13 cellular contexts compared by ENCODE assay signal in the genomic region with DNA sequence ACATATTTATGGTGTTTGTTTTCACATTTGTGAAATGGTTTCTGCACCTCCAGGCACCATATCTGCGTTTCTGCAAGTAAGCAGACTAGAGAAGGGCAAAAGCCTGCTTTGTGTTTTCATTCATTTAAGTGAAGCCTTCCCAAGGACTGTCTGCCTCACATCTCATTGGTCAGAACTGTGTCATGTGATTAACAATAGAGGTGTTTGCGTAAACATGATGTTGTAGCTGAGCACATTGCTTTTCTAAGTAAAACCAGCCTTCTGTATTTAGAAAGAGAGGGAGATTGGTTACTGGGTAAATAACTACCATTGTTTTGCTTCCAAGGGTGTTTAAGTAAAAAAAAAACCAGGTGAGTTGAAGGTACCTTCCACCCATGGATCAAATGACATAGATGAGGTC. TPM values are rescaled to one million over a fixed set of nuclear protein-coding genes. Genes with fewer than 3 reads are reported as not detected.
DNase-seq lines count a peak whose midpoint lies in the region; ATAC-seq, FAIRE-seq and TF ChIP-seq lines count a peak whose summit lies in the region.
"Had no signal": no experiment of that assay in that cellular context is flagged by ENCODE, and none has a peak within 500 bp of the region (broad histone marks: within the 10 kb centered on the region; RNA-seq: fewer than 3 reads in every experiment).

No MANE protein-coding gene starts in this region.

- POLR2A ChIA-PET in CD4-positive, alpha-beta T cell (lab: Charles Lee): interaction anchor here (1.2 kb wide), 1 partner anchor 592 kb away, joined by 3 read pairs; no protein-coding TSS in a partner anchor
- POLR2A ChIA-PET in activated CD4-positive, alpha-beta memory T cell treated with anti-CD3 and anti-CD28 coated beads, Interleukin-2, amount 10 ng/mL, durations not matched to agents 7 days and 5 days (lab: Charles Lee): no interaction called here

- H3K4me3 ChIP-seq in right lobe of liver: no peak overlapping the region
- H3K4me3 ChIP-seq: psoas muscle, tibial nerve had no signal

- no peaks in the 10 kb centered on the region for H3K9me3 ChIP-seq in CD4-positive, alpha-beta T cell (ENCODE audit: control insufficient read depth, low read length)
- no peaks in the 10 kb centered on the region for H3K9me3 ChIP-seq in right lobe of liver
- H3K9me3 ChIP-seq: psoas muscle had no signal

- H3K4me3 Mint-ChIP-seq in CD4-positive, alpha-beta T cell: no peak overlapping the region
- H3K4me3 Mint-ChIP-seq in activated CD4-positive, alpha-beta memory T cell treated with anti-CD3 and anti-CD28 coated beads, Interleukin-2, amount 10 ng/mL, durations not matched to agents 7 days and 5 days: no peak overlapping the region
- H3K4me3 Mint-ChIP-seq in stimulated activated naive B cell treated with anti-CD40 and anti-IgM and Interleukin-4, amounts not matched to agents 10 μg/mL and 1 μg/mL and 100 μg/mL, for 72 hours: no peak overlapping the region

- CTCF ChIA-PET in CD4-positive, alpha-beta T cell (lab: Charles Lee): no interaction called here
- CTCF ChIA-PET in activated CD4-positive, alpha-beta memory T cell treated with anti-CD3 and anti-CD28 coated beads, Interleukin-2, amount 10 ng/mL, durations not matched to agents 7 days and 5 days (lab: Charles Lee): no interaction called here

- DNase-seq in CD4-positive, alpha-beta T cell: no peak
- peak; percentile 73 for DNase-seq in NCI-H1436 treated with DMSO at 0.1 percent for 48 hours (lab: John Stamatoyannopoulos, UW)
- DNase-seq in activated CD4-positive, alpha-beta memory T cell treated with anti-CD3 and anti-CD28 coated beads, Interleukin-2, amount 10 ng/mL, durations not matched to agents 7 days and 5 days: no peak
- DNase-seq in right lobe of liver: no peak
- DNase-seq in GM12891 (ENCODE audit: insufficient read length, low spot score): no peak
- no peak for DNase-seq in HuH-7.5 (ENCODE audit: low spot score)
- DNase-seq in stimulated activated naive B cell treated with anti-CD40 and anti-IgM and Interleukin-4, amounts not matched to agents 10 μg/mL and 1 μg/mL and 100 μg/mL, for 72 hours: no peak
- DNase-seq: AML-193, NCI-H1105 had no signal

- no peak for ATAC-seq in CD4-positive, alpha-beta T cell (ENCODE audit: poor library complexity)
- ATAC-seq in right lobe of liver (no peak), HG02870 (IDR thresholded peaks at IDR 0.05; ENCODE audit: unreplicated experiment) (no peak)
- no peak for ATAC-seq in stimulated activated naive B cell treated with anti-CD40 and anti-IgM and Interleukin-4, amounts not matched to agents 10 μg/mL and 1 μg/mL and 100 μg/mL, for 72 hours (replicated peaks)

- peak overlapping the region; percentile 78 for H3K27ac Mint-ChIP-seq in CD4-positive, alpha-beta T cell
- peak overlapping the region; percentile 79 for H3K27ac Mint-ChIP-seq in activated CD4-positive, alpha-beta memory T cell treated with anti-CD3 and anti-CD28 coated beads, Interleukin-2, amount 10 ng/mL, durations not matched to agents 7 days and 5 days
- no peak overlapping the region for H3K27ac Mint-ChIP-seq in stimulated activated naive B cell treated with anti-CD40 and anti-IgM and Interleukin-4, amounts not matched to agents 10 μg/mL and 1 μg/mL and 100 μg/mL, for 72 hours

- H3K4me1 ChIP-seq in right lobe of liver: peaks cover 0 to 13% (median 6%) of the 10 kb centered on the region in 4 donors

- H3K4me1 Mint-ChIP-seq in CD4-positive, alpha-beta T cell (ENCODE audit: low read depth): peaks cover 65% of the 10 kb centered on the region
- H3K4me1 Mint-ChIP-seq in activated CD4-positive, alpha-beta memory T cell treated with anti-CD3 and anti-CD28 coated beads, Interleukin-2, amount 10 ng/mL, durations not matched to agents 7 days and 5 days: peaks cover 23% of the 10 kb centered on the region
- peaks cover 10% of the 10 kb centered on the region in 2 donors for H3K4me1 Mint-ChIP-seq in stimulated activated naive B cell treated with anti-CD40 and anti-IgM and Interleukin-4, amounts not matched to agents 10 μg/mL and 1 μg/mL and 100 μg/mL, for 72 hours

- 95% methylated on average over 2 of the region's 2 CpGs for WGBS in right lobe of liver (ENCODE audit: insufficient coverage, low coverage, low lambda C conversion rate, missing lambda C conversion rate)

- TF ChIP-seq CTCF in CD4-positive, alpha-beta T cell (IDR thresholded peaks at IDR 0.05): no peak
- no peak for TF ChIP-seq CTCF in right lobe of liver (IDR thresholded peaks at IDR 0.05)

- intact Hi-C loops in CD4-positive, alpha-beta T cell (cut with DNase I, micrococcal nuclease): loop anchor here in 1 of 2 experiments (5.0 kb wide), 1 partner anchor 98 kb away; no protein-coding TSS in a partner anchor
- intact Hi-C loops in right lobe of liver (cut with DNase I): no loop called here

- H3K27me3 ChIP-seq in CD4-positive, alpha-beta T cell (ENCODE audit: control insufficient read depth, insufficient read depth, low read length): no peaks in the 10 kb centered on the region
- no peaks in the 10 kb centered on the region for H3K27me3 ChIP-seq in right lobe of liver
- H3K27me3 ChIP-seq: tibial nerve had no signal

- peaks cover 0 to 5% (median 2%) of the 10 kb centered on the region in 4 donors for H3K36me3 ChIP-seq in right lobe of liver

- H3K9me3 Mint-ChIP-seq in CD4-positive, alpha-beta T cell: peaks cover 2% of the 10 kb centered on the region
- no peaks in the 10 kb centered on the region for H3K9me3 Mint-ChIP-seq in activated CD4-positive, alpha-beta memory T cell treated with anti-CD3 and anti-CD28 coated beads, Interleukin-2, amount 10 ng/mL, durations not matched to agents 7 days and 5 days
- peaks cover 0 to 2% of the 10 kb centered on the region in 2 donors for H3K9me3 Mint-ChIP-seq in stimulated activated naive B cell treated with anti-CD40 and anti-IgM and Interleukin-4, amounts not matched to agents 10 μg/mL and 1 μg/mL and 100 μg/mL, for 72 hours
- H3K9me3 Mint-ChIP-seq: central memory CD8-positive, alpha-beta T cell had no signal

- H3K27me3 Mint-ChIP-seq in CD4-positive, alpha-beta T cell: no peaks in the 10 kb centered on the region
- H3K27me3 Mint-ChIP-seq in activated CD4-positive, alpha-beta memory T cell treated with anti-CD3 and anti-CD28 coated beads, Interleukin-2, amount 10 ng/mL, durations not matched to agents 7 days and 5 days: no peaks in the 10 kb centered on the region
- H3K27me3 Mint-ChIP-seq in stimulated activated naive B cell treated with anti-CD40 and anti-IgM and Interleukin-4, amounts not matched to agents 10 μg/mL and 1 μg/mL and 100 μg/mL, for 72 hours: no peaks in the 10 kb centered on the region
- H3K27me3 Mint-ChIP-seq: central memory CD8-positive, alpha-beta T cell had no signal

- TF ChIP-seq POLR2A in right lobe of liver (IDR thresholded peaks at IDR 0.05) (no peak), GM12891 (IDR thresholded peaks at IDR 0.05; ENCODE audit: low read depth, low read length) (no peak)

- peaks cover 3% of the 10 kb centered on the region for H3K36me3 Mint-ChIP-seq in CD4-positive, alpha-beta T cell (ENCODE audit: low read depth)
- no peaks in the 10 kb centered on the region for H3K36me3 Mint-ChIP-seq in activated CD4-positive, alpha-beta memory T cell treated with anti-CD3 and anti-CD28 coated beads, Interleukin-2, amount 10 ng/mL, durations not matched to agents 7 days and 5 days (ENCODE audit: low read depth)
- H3K36me3 Mint-ChIP-seq in stimulated activated naive B cell treated with anti-CD40 and anti-IgM and Interleukin-4, amounts not matched to agents 10 μg/mL and 1 μg/mL and 100 μg/mL, for 72 hours: no peaks in the 10 kb centered on the region

- no peak overlapping the region for H3K27ac ChIP-seq in CD4-positive, alpha-beta T cell (ENCODE audit: low read depth, low read length)
- H3K27ac ChIP-seq in right lobe of liver: peak overlapping the region in 2 of 3 donors; percentile 5 to 8

- FAIRE-seq in GM12891 (lab: Jason Lieb, UNC): no peak

TF ChIP-seq in GM12891, 5 proteins besides CTCF, POLR2A, EP300 and RAD21:
- no peak for TF ChIP-seq SPI1 (IDR thresholded peaks at IDR 0.05; ENCODE audit: low read depth, low read length)
- TF ChIP-seq TAF1 (IDR thresholded peaks at IDR 0.05; ENCODE audit: low read depth, low read length): no peak
- TF ChIP-seq PAX5 (IDR thresholded peaks at IDR 0.05; ENCODE audit: insufficient read depth, low read length, severe bottlenecking): no peak
- TF ChIP-seq POLR2AphosphoS5 (IDR thresholded peaks at IDR 0.05; ENCODE audit: low read depth, low read length): no peak
- TF ChIP-seq POU2F2 (IDR thresholded peaks at IDR 0.05; ENCODE audit: low read depth, low read length): no peak
TF ChIP-seq in GM12891: peak in this region for 0.

RNA-seq across cellular contexts. Expression of a gene that starts 39.7 kb away (rescaled TPM):
- under 1 TPM; 0.25 to 0.38 TPM for total RNA-seq in CD4-positive, alpha-beta T cell
- under 1 TPM; 0.20 to 0.35 TPM for total RNA-seq in activated CD4-positive, alpha-beta memory T cell treated with anti-CD3 and anti-CD28 coated beads, Interleukin-2, amount 10 ng/mL, durations not matched to agents 7 days and 5 days
- total RNA-seq in right lobe of liver: 10 to 100 TPM; 15.0 to 66.0 (median 39.5) TPM
- polyA plus RNA-seq in GM12891 (2012; ENCODE audit: low read depth, missing spikeins): 0.03 TPM

Comparison
In these comparisons a context has a peak if more than half of its experiments do, and no peak if none do; other contexts are left out.
1. RNA of a gene that starts 39.7 kb away (total RNA-seq): 15.0 to 66.0 TPM in right lobe of liver; 0.25 to 0.38 TPM in CD4-positive, alpha-beta T cell and 0.20 to 0.35 TPM in activated CD4-positive, alpha-beta memory T cell treated with anti-CD3 and anti-CD28 coated beads, Interleukin-2, amount 10 ng/mL, durations not matched to agents 7 days and 5 days; every median in the first group is over 10 times any median in the second.